ENCODE assay signal across 8 cellular contexts in the genomic region with DNA sequence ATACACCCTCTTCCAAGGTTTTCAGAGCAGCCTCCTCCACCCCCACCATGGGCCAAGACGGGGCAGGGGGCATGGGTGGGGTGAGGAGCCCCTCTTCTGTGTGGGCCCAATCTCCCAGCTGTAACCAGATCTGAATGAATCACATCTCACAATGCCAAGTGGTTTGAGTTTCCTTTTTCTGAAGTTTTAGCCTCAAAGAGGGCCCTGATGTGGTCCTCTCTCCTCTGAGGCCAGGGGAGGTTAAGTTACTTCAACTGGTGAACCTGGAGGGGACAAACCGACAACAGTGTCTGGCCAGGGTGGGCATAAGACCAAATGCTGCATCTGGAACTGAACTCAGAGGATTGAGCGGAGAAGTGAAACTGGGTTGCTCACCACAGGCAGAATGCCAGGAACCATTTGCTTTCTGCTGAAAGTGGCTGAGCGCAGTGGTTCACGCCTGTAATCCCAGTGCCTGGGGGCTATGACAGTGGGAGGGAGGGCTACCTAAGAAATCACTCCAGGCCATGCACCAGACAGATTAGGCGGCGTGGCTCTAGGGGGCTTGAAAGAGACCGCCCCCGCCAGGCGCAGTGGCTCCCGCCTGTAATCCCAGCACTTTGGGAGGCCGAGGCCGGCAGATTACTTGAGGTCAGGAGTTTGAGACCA. TPM values are rescaled to one million over a fixed set of nuclear protein-coding genes. Genes with fewer than 3 reads are reported as not detected.
DNase-seq lines count a peak whose midpoint lies in the region; ATAC-seq and TF ChIP-seq lines count a peak whose summit lies in the region.

No MANE protein-coding gene starts in this region.

- H3K27me3 Mint-ChIP-seq in activated CD8-positive, alpha-beta T cell treated with anti-CD3 and anti-CD28 coated beads for 36 hours = peaks cover 27% of the 10 kb centered on the region

- peaks cover 19% of the 10 kb centered on the region for H3K4me1 Mint-ChIP-seq in activated CD8-positive, alpha-beta T cell treated with anti-CD3 and anti-CD28 coated beads for 36 hours (ENCODE audit: low read depth)

- no peak overlapping the region for H3K4me3 ChIP-seq in skeletal muscle cell (ENCODE audit: low read depth, low read length)

- intact Hi-C loops in activated CD8-positive, alpha-beta T cell treated with anti-CD3 and anti-CD28 coated beads for 36 hours (cut with micrococcal nuclease) = no loop called here

- peak overlapping the region; percentile 92 for H3K27ac Mint-ChIP-seq in activated CD8-positive, alpha-beta T cell treated with anti-CD3 and anti-CD28 coated beads for 36 hours

- DNase-seq in activated CD8-positive, alpha-beta memory T cell treated with anti-CD3 and anti-CD28 coated beads for 24 hours = peak; percentile 59
- DNase-seq in activated CD8-positive, alpha-beta memory T cell treated with anti-CD3 and anti-CD28 coated beads, Interleukin-2, amount 50 U/mL, for 4 hours = no peak
- DNase-seq in activated CD8-positive, alpha-beta T cell treated with anti-CD3 and anti-CD28 coated beads for 36 hours = peak; percentile 20
- DNase-seq in globus pallidus (ENCODE audit: low spot score) (peak; percentile 48), skeletal muscle cell (ENCODE audit: low read depth) (peak; percentile 46), GM20000 (ENCODE audit: low spot score) (no peak), HuH-7.5 (ENCODE audit: low spot score) (no peak), KG1 (lab: John Stamatoyannopoulos, UW) (no peak)

- H3K4me3 Mint-ChIP-seq in activated CD8-positive, alpha-beta T cell treated with anti-CD3 and anti-CD28 coated beads for 36 hours = peak overlapping the region; percentile 70

- POLR2A ChIA-PET in activated CD8-positive, alpha-beta T cell treated with anti-CD3 and anti-CD28 coated beads for 36 hours (lab: Charles Lee) = interaction anchor here (1.0 kb wide), 1 partner anchor 59 kb away, joined by 3 read pairs; no protein-coding TSS in a partner anchor

- peak; percentile 15 for ATAC-seq in activated CD8-positive, alpha-beta T cell treated with anti-CD3 and anti-CD28 coated beads for 36 hours

- CTCF ChIA-PET in activated CD8-positive, alpha-beta T cell treated with anti-CD3 and anti-CD28 coated beads for 36 hours (lab: Charles Lee) = interaction anchor here (0.7 kb wide), 1 partner anchor 31 kb away, joined by 5 read pairs; a partner anchor contains a TSS

- H3K36me3 Mint-ChIP-seq in activated CD8-positive, alpha-beta T cell treated with anti-CD3 and anti-CD28 coated beads for 36 hours (ENCODE audit: low read depth) = no peaks in the 10 kb centered on the region

- peaks cover 4% of the 10 kb centered on the region for H3K9me3 Mint-ChIP-seq in activated CD8-positive, alpha-beta T cell treated with anti-CD3 and anti-CD28 coated beads for 36 hours

- TF ChIP-seq CTCF in activated CD8-positive, alpha-beta T cell treated with anti-CD3 and anti-CD28 coated beads for 36 hours (IDR thresholded peaks at IDR 0.05) = no peak
- TF ChIP-seq CTCF in GM20000 (IDR thresholded peaks at IDR 0.05; ENCODE audit: extremely low read depth, missing control alignments) = no peak

RNA-seq across cellular contexts. Expression of a gene that starts 15.4 kb away (rescaled TPM):
- not detected for total RNA-seq in activated CD8-positive, alpha-beta T cell treated with anti-CD3 and anti-CD28 coated beads for 36 hours

RNA-seq across cellular contexts. Expression of a gene that starts 30.5 kb away (rescaled TPM):
- 10 to 100 TPM; 11.1 to 13.3 TPM for total RNA-seq in activated CD8-positive, alpha-beta T cell treated with anti-CD3 and anti-CD28 coated beads for 36 hours

RNA-seq across cellular contexts. Expression of a gene that starts 54.3 kb away (rescaled TPM):
- total RNA-seq in activated CD8-positive, alpha-beta T cell treated with anti-CD3 and anti-CD28 coated beads for 36 hours = 10 to 100 TPM; 48.9 to 53.1 TPM

Comparison
In these comparisons a context has a peak if more than half of its experiments do, and no peak if none do; other contexts are left out.
1. DNase-seq: peak in activated CD8-positive, alpha-beta memory T cell treated with anti-CD3 and anti-CD28 coated beads for 24 hours (single experiment), activated CD8-positive, alpha-beta T cell treated with anti-CD3 and anti-CD28 coated beads for 36 hours (single experiment), globus pallidus (single experiment) and skeletal muscle cell (single experiment); none in activated CD8-positive, alpha-beta memory T cell treated with anti-CD3 and anti-CD28 coated beads, Interleukin-2, amount 50 U/mL, for 4 hours (single experiment), GM20000 (single experiment), HuH-7.5 (single experiment) and KG1 (single experiment).